In genomic region chr10:5530412-5530806, GRCh38 we compare ENCODE assay signal across 1 cellular context.
TF ChIP-seq lines count a peak whose summit lies in the region.

No MANE protein-coding gene starts in this region.

TF ChIP-seq in HepG2, 621 proteins besides CTCF, POLR2A, EP300 and RAD21:
- TF ChIP-seq TEAD3 (CRISPR knock-in tag; optimal IDR thresholded peaks at IDR 0.05; ENCODE audit: borderline replicate concordance) (peak; percentile 10), MYPOP (CRISPR knock-in tag; IDR thresholded peaks at IDR 0.05) (no peak)
